ENCODE assay signal across 8 cellular contexts in the genomic region with DNA sequence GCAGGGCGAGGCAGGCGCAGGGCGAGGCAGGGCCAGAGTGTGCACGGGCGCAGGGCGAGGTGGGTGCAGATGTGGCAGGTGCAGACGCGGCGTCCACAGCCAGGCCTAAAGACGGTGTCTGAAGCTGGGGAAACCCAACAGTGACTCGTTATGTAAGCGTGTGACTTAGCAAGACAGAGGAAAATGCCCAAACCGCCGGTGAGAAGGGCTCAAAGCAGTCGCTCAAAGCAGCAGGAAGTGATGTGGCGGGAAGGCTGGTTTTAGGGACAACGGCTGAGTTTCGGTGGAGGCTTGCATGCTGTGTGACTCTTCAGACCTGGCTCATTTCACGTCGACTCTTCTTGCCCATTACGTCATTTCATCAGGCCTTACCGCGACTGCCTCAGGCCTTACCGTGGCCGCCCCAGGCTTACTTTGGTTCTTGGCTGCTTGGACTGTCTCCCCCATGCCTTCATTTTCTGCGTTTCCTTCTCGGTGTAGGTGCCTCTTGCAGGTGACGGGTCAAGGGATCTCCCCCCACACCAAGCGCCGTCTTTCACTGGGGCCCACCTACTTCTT. TPM values are rescaled to one million over a fixed set of nuclear protein-coding genes. Genes with fewer than 3 reads are reported as not detected.
A peak's percentile ranks its signal among the peaks of the same experiment; 100 is the strongest.
DNase-seq lines count a peak whose midpoint lies in the region; ATAC-seq, FAIRE-seq and TF ChIP-seq lines count a peak whose summit lies in the region.

No MANE protein-coding gene starts in this region.

- peak overlapping the region; percentile 65; the same call in 1 of the 2 replicates for H2AK5ac ChIP-seq in H1 (ENCODE audit: low read depth, low read length)

- peak overlapping the region; percentile 64; the same call in 1 of the 2 replicates for H2AFZ ChIP-seq in H1 (ENCODE audit: low read length)

- no peaks in the 10 kb centered on the region for H3K23me2 ChIP-seq in H1 (ENCODE audit: low read depth, low read length)

- H4K20me1 ChIP-seq in H1 (replicated peaks in 1 of 2; ENCODE audit: control insufficient read depth in 1 of 2, insufficient read depth in 2 of 2, low read length in 2 of 2), result no peaks in the 10 kb centered on the region

- peaks cover 18 to 24% (median 19%) of the 10 kb centered on the region in 3 donors for H3K4me1 Mint-ChIP-seq in CD8-positive, alpha-beta memory T cell

- H4K8ac ChIP-seq in H1 (ENCODE audit: extremely low read depth, insufficient read depth, low read length), result no peak overlapping the region

- no peak for TF ChIP-seq POLR2A in H1 (IDR thresholded peaks at IDR 0.05; ENCODE audit: control extremely low read depth in 1 of 2, low read depth in 2 of 2, low read length in 2 of 2)

- TF ChIP-seq RAD21 in H1 (IDR thresholded peaks at IDR 0.05 in 1 of 2, conservative IDR thresholded peaks at IDR 0.05 in 1 of 2; ENCODE audit: low read depth in 2 of 2, low read length in 2 of 2), result no peak

- H3K27me3 Mint-ChIP-seq in CD8-positive, alpha-beta memory T cell, result peaks cover 4% of the 10 kb centered on the region in 2 donors

- no peak overlapping the region for H3K18ac ChIP-seq in H1 (ENCODE audit: extremely low read depth, low read length)

- H3K36me3 Mint-ChIP-seq in CD8-positive, alpha-beta memory T cell, result no peaks in the 10 kb centered on the region

- peaks cover 8% of the 10 kb centered on the region for H3K4me1 ChIP-seq in CD8-positive, alpha-beta memory T cell (ENCODE audit: insufficient read depth, low read length)
- H3K4me1 ChIP-seq in H1 (replicated peaks in 1 of 4; ENCODE audit: control insufficient read depth in 3 of 4, insufficient read depth in 4 of 4, low read length in 3 of 4), result peaks cover 0 to 4% (median 2%) of the 10 kb centered on the region in 4 experiments; a peak in 1 of 7 replicates

- POLR2A ChIA-PET in CD8-positive, alpha-beta memory T cell (lab: Charles Lee), result interaction anchor here (0.7 kb wide), 1 partner anchor 49 kb away, joined by 4 read pairs; no protein-coding TSS in a partner anchor
- POLR2A ChIA-PET in H1 (lab: Charles Lee; ENCODE audit: partially characterized antibody), result interaction anchor here (1.2 kb wide), 1 partner anchor 39 kb away, joined by 3 read pairs; no protein-coding TSS in a partner anchor

- no peak overlapping the region for H3K14ac ChIP-seq in H1 (ENCODE audit: insufficient read length)

- no peaks in the 10 kb centered on the region for H3K9me3 Mint-ChIP-seq in CD8-positive, alpha-beta memory T cell

- H3K4me3 ChIP-seq in CD8-positive, alpha-beta memory T cell (ENCODE audit: low read length), result peak overlapping the region; percentile 49
- H3K4me3 ChIP-seq in H1 (ENCODE audit: extremely low read depth in 1 of 4, insufficient read depth in 2 of 4, low read depth in 3 of 4, low read length in 4 of 4), result no peak overlapping the region

- H3K23ac ChIP-seq in H1 (ENCODE audit: insufficient read length), result no peak overlapping the region

- H3K4me3 Mint-ChIP-seq in CD8-positive, alpha-beta memory T cell, result peak overlapping the region; percentile 49 to 86 (median 76)

- no peak for TF ChIP-seq EP300 in H1 (IDR thresholded peaks at IDR 0.05; ENCODE audit: borderline replicate concordance in 1 of 2, low read depth in 2 of 2, low read length in 2 of 2)

- no peaks in the 10 kb centered on the region for H3K79me2 ChIP-seq in H1 (ENCODE audit: control insufficient read depth in 1 of 2, insufficient read depth in 2 of 2, low read length in 2 of 2)

- no peak for TF ChIP-seq CTCF in GM20000 (IDR thresholded peaks at IDR 0.05; ENCODE audit: extremely low read depth, missing control alignments)
- TF ChIP-seq CTCF in H1 (IDR thresholded peaks at IDR 0.05; ENCODE audit: control extremely low read depth in 1 of 3, insufficient read depth in 1 of 3, low read depth in 1 of 3, low read length in 3 of 3), result no peak

- H2BK15ac ChIP-seq in H1 (ENCODE audit: low read length), result no peak overlapping the region

- H3K9me3 ChIP-seq in CD8-positive, alpha-beta memory T cell (ENCODE audit: low read length), result no peaks in the 10 kb centered on the region
- no peaks in the 10 kb centered on the region for H3K9me3 ChIP-seq in H1 (ENCODE audit: insufficient read depth in 2 of 2, low read depth in 1 of 2, low read length in 1 of 2)

- 87% methylated on average over 26 of the region's 30 CpGs; no CpG with 5 or more reads in 1 of the 2 experiments for WGBS in H1 (ENCODE audit: extremely low coverage in 1 of 2, insufficient coverage in 1 of 2, insufficient read length in 1 of 2, insufficient replicate concordance in 2 of 2, low coverage in 1 of 2, low lambda C conversion rate in 2 of 2, missing lambda C conversion rate in 1 of 2), 2 experiments

- no peak overlapping the region for H2BK5ac ChIP-seq in H1 (ENCODE audit: low read depth, low read length)

- H2BK12ac ChIP-seq in H1 (ENCODE audit: low read depth, low read length), result peak overlapping the region; percentile 71

- no peak for FAIRE-seq in H1 (lab: Jason Lieb, UNC)

- CTCF ChIA-PET in CD8-positive, alpha-beta memory T cell (lab: Charles Lee), result no interaction called here
- CTCF ChIA-PET in H1 (lab: Charles Lee; ENCODE audit: partially characterized antibody), result interaction anchor here (0.7 to 1.9 kb wide), 3 partner anchors 8 to 22 kb away, joined by 3 to 5 read pairs (median 4); no protein-coding TSS in a partner anchor

- H4K5ac ChIP-seq in H1 (ENCODE audit: insufficient read length, low read depth, low read length), result no peak overlapping the region

- no peaks in the 10 kb centered on the region for H3K36me3 ChIP-seq in CD8-positive, alpha-beta memory T cell (ENCODE audit: insufficient read depth, low read length)
- H3K36me3 ChIP-seq in H1 (ENCODE audit: control insufficient read depth in 2 of 4, insufficient read depth in 4 of 4, low read length in 3 of 4), result no peaks in the 10 kb centered on the region

- no peak overlapping the region for H3K4ac ChIP-seq in H1 (replicated peaks; ENCODE audit: insufficient read length, low read depth, low read length)

- no peak overlapping the region for H3K9ac ChIP-seq in H1 (replicated peaks in 1 of 4; ENCODE audit: extremely low read depth in 1 of 4, low read depth in 3 of 4, low read length in 3 of 4)

- H2BK120ac ChIP-seq in H1 (replicated peaks; ENCODE audit: low read depth, low read length), result no peak overlapping the region

- H2BK20ac ChIP-seq in H1 (ENCODE audit: low read length), result no peak overlapping the region

- H3K56ac ChIP-seq in H1 (replicated peaks; ENCODE audit: insufficient read length, low read depth, low read length), result no peak overlapping the region

- ATAC-seq in HG03575 (IDR thresholded peaks at IDR 0.05; ENCODE audit: extremely low read depth, insufficient number of reproducible peaks, low FRiP score, unreplicated experiment), result peak; percentile 81

- no peak overlapping the region for H4K91ac ChIP-seq in H1 (replicated peaks; ENCODE audit: insufficient read length, low read length)

- H3K27ac Mint-ChIP-seq in CD8-positive, alpha-beta memory T cell, result peak overlapping the region; percentile 12 to 89 (median 82)

- no peaks in the 10 kb centered on the region for H3K27me3 ChIP-seq in CD8-positive, alpha-beta memory T cell (ENCODE audit: insufficient read depth, low read length, poor library complexity, severe bottlenecking)
- H3K27me3 ChIP-seq in H1 (replicated peaks in 1 of 4; ENCODE audit: control insufficient read depth in 3 of 4, extremely low read depth in 1 of 4, insufficient read depth in 3 of 4, low read length in 3 of 4), result peaks cover 0 to 3% (median 2%) of the 10 kb centered on the region in 4 experiments; a peak in 2 of 7 replicates

- no peak overlapping the region for H3K27ac ChIP-seq in CD8-positive, alpha-beta memory T cell (ENCODE audit: low read depth, low read length)
- no peak overlapping the region for H3K27ac ChIP-seq in H1 (ENCODE audit: low read depth, low read length)

- peak; percentile 34 to 84 (median 48) for DNase-seq in CD8-positive, alpha-beta memory T cell
- DNase-seq in GM20000 (ENCODE audit: low spot score) (peak; percentile 90), H1 (ENCODE audit: low read depth in 1 of 2, low spot score in 2 of 2) (peak in 1 of 2 experiments; percentile 49), pons (ENCODE audit: low spot score) (no peak), NCI-H187 (lab: John Stamatoyannopoulos, UW) (no peak)
- DNase-seq in activated CD4-positive, alpha-beta T cell treated with anti-CD3 and anti-CD28 coated beads for 48 hours, result peak; percentile 91
- DNase-seq in stimulated activated CD8-positive, alpha-beta memory T cell treated with anti-CD3 and anti-CD28 coated beads, Interleukin-15, amount 100 ng/mL, for 1 hour (ENCODE audit: low read depth), result peak; percentile 21

- H3K79me1 ChIP-seq in H1 (ENCODE audit: low read depth, low read length), result no peaks in the 10 kb centered on the region

- no peak overlapping the region for H3K4me2 ChIP-seq in H1 (ENCODE audit: insufficient read depth in 1 of 2, low read depth in 2 of 2, low read length in 2 of 2)

TF ChIP-seq in H1, 55 proteins besides CTCF, POLR2A, EP300 and RAD21:
- TF ChIP-seq E2F6 (IDR thresholded peaks at IDR 0.05), result peak; percentile 34; the same call in 1 of the 2 replicates
- no peak for TF ChIP-seq CHD2 (IDR thresholded peaks at IDR 0.05; ENCODE audit: low read length)

RNA-seq across cellular contexts. Expression of gene EXOC3, which starts 50.5 kb away (rescaled TPM):
- total RNA-seq in CD8-positive, alpha-beta memory T cell, result 10 to 100 TPM; 50.2 to 52.4 TPM
- 42.9 TPM for polyA plus RNA-seq in CD8-positive, alpha-beta memory T cell
- total RNA-seq in H1 (2021; fragmentation: NEBNext Ultra II Directional; extraction: Animal tissue kit (Norgen Biotek cat#: 25700)), result 27.5 and 30.0 TPM in 2 replicates
- 14.4 and 19.5 TPM in 2 replicates for polyA plus RNA-seq in H1 (2011; rRNA removed)
- polyA plus RNA-seq in H1 (2011; cell fraction: cytosol; rRNA removed), result 17.3 TPM
- 38.7 TPM for polyA plus RNA-seq in H1 (2011; cell fraction: nucleus; rRNA removed)
- polyA plus RNA-seq in H1 (2012, experiment 1 of 2), result 24.9 to 34.9 TPM (median 31.8 TPM) in 4 replicates
- 19.3 TPM for polyA plus RNA-seq in H1 (2012, experiment 2 of 2)
- 16.3 TPM for polyA plus RNA-seq in H1 (2013, experiment 1 of 2)
- polyA plus RNA-seq in H1 (2013, experiment 2 of 2), result 14.9 TPM
- 16.7 and 19.2 TPM in 2 replicates for polyA minus RNA-seq in H1 (2011; rRNA and poly(A)+ RNA removed)
- polyA minus RNA-seq in H1 (2011; cell fraction: cytosol; rRNA and poly(A)+ RNA removed), result 12.9 TPM
- polyA minus RNA-seq in H1 (2011; cell fraction: nucleus; rRNA and poly(A)+ RNA removed), result 14.7 TPM

Comparison
In these comparisons a context has a peak if more than half of its experiments do, and no peak if none do; other contexts are left out.
1. DNase-seq: peak in CD8-positive, alpha-beta memory T cell (5 of 5), GM20000 (single experiment), activated CD4-positive, alpha-beta T cell treated with anti-CD3 and anti-CD28 coated beads for 48 hours (single experiment) and stimulated activated CD8-positive, alpha-beta memory T cell treated with anti-CD3 and anti-CD28 coated beads, Interleukin-15, amount 100 ng/mL, for 1 hour (single experiment); none in pons (single experiment) and NCI-H187 (0 of 2).